In genomic region chr1:7770620-7770938, GRCh38 we compare ENCODE assay signal across 8 cellular contexts. TPM values are rescaled to one million over a fixed set of nuclear protein-coding genes. Genes with fewer than 3 reads are reported as not detected.
DNase-seq lines count a peak whose midpoint lies in the region; ATAC-seq, FAIRE-seq and TF ChIP-seq lines count a peak whose summit lies in the region.

No MANE protein-coding gene starts in this region.

- peaks cover 19% of the 10 kb centered on the region for H3K36me3 ChIP-seq in adipocyte (ENCODE audit: control insufficient read depth, insufficient read depth, low read length, severe bottlenecking)
- H3K36me3 ChIP-seq in keratinocyte (ENCODE audit: control insufficient read depth in 2 of 2, extremely low read depth in 1 of 2, insufficient read depth in 2 of 2, low read length in 2 of 2) = peaks cover 3 to 5% of the 10 kb centered on the region in 2 experiments
- peaks cover 9% of the 10 kb centered on the region for H3K36me3 ChIP-seq in suprapubic skin

- H3K27ac ChIP-seq in keratinocyte (ENCODE audit: control insufficient read depth, insufficient read depth, low read length) (peak overlapping the region; percentile 73), suprapubic skin (peak overlapping the region; percentile 91)

- H3K4me3 ChIP-seq in AG10803 (ENCODE audit: low read length) (peak overlapping the region; percentile 84), adipocyte (ENCODE audit: low read length) (peak overlapping the region; percentile 93), keratinocyte (ENCODE audit: control insufficient read depth in 2 of 3, extremely low read depth in 1 of 3, insufficient read depth in 2 of 3, low read depth in 1 of 3, low read length in 3 of 3) (peak overlapping the region; percentile 74 to 95 (median 95)), suprapubic skin (peak overlapping the region; percentile 68)

- peaks cover 2% of the 10 kb centered on the region for H3K9me1 ChIP-seq in keratinocyte (ENCODE audit: control insufficient read depth, extremely low read depth, insufficient read depth, low read length)

- TF ChIP-seq POLR2A in suprapubic skin (IDR thresholded peaks at IDR 0.05) = no peak

- WGBS in suprapubic skin = 34% methylated on average over 6 of the region's 6 CpGs

- intact Hi-C loops in sciatic nerve (cut with DNase I) = no loop called here

- H3K9ac ChIP-seq in adipocyte (ENCODE audit: low read length) (peak overlapping the region; percentile 85), keratinocyte (ENCODE audit: control insufficient read depth, extremely low read depth, insufficient read depth, low read length) (peak overlapping the region; percentile 82)

- H3K79me2 ChIP-seq in keratinocyte (ENCODE audit: control insufficient read depth, insufficient read depth, low read length) = peaks cover 34% of the 10 kb centered on the region

- no peak for TF ChIP-seq EP300 in suprapubic skin (IDR thresholded peaks at IDR 0.05)

- H3K4me1 ChIP-seq in adipocyte (ENCODE audit: control insufficient read depth, insufficient read depth, low read length) = peaks cover 11% of the 10 kb centered on the region
- peaks cover 23% of the 10 kb centered on the region for H3K4me1 ChIP-seq in keratinocyte (ENCODE audit: control insufficient read depth, extremely low read depth, insufficient read depth, low read length)
- peaks cover 28% of the 10 kb centered on the region for H3K4me1 ChIP-seq in suprapubic skin

- ATAC-seq in HG02852 (IDR thresholded peaks at IDR 0.05; ENCODE audit: unreplicated experiment) = peak; percentile 9
- ATAC-seq in sciatic nerve = no peak
- ATAC-seq in HG03159 (IDR thresholded peaks at IDR 0.05; ENCODE audit: unreplicated experiment) = no peak

- H3K4me2 ChIP-seq in keratinocyte (ENCODE audit: control insufficient read depth, extremely low read depth, insufficient read depth, low read depth, low read length) = peak overlapping the region; percentile 98

- dilution Hi-C loops in keratinocyte (cut with MboI; ENCODE audit: extremely low pct_ligation_motif_present, low sequenced_read_pairs) = no loop called here

- TF ChIP-seq CTCF in AG10803 (conservative IDR thresholded peaks at IDR 0.05; ENCODE audit: low read length) (no peak), keratinocyte (optimal IDR thresholded peaks at IDR 0.05 in 1 of 3, IDR thresholded peaks at IDR 0.05 in 1 of 3, conservative IDR thresholded peaks at IDR 0.05 in 1 of 3; ENCODE audit: extremely low read depth in 1 of 3, insufficient read depth in 2 of 3, low read length in 3 of 3) (no peak), suprapubic skin (IDR thresholded peaks at IDR 0.05) (no peak)

- no peaks in the 10 kb centered on the region for H3K27me3 ChIP-seq in adipocyte (replicated peaks; ENCODE audit: control insufficient read depth, insufficient read depth, low read length)
- H3K27me3 ChIP-seq in keratinocyte (ENCODE audit: control insufficient read depth, extremely low read depth, insufficient read depth, low read length) = no peaks in the 10 kb centered on the region
- no peaks in the 10 kb centered on the region for H3K27me3 ChIP-seq in suprapubic skin

- peak; percentile 66 for FAIRE-seq in keratinocyte (lab: Jason Lieb, UNC)

- H3K9me3 ChIP-seq in adipocyte (ENCODE audit: control insufficient read depth, low read length) = no peaks in the 10 kb centered on the region
- H3K9me3 ChIP-seq in keratinocyte (ENCODE audit: control insufficient read depth, low read depth, low read length) = no peaks in the 10 kb centered on the region
- H3K9me3 ChIP-seq in suprapubic skin = no peaks in the 10 kb centered on the region

- peak overlapping the region; percentile 100 for H2AFZ ChIP-seq in keratinocyte (ENCODE audit: control insufficient read depth, low read length)

- no peaks in the 10 kb centered on the region for H4K20me1 ChIP-seq in keratinocyte (ENCODE audit: control insufficient read depth, extremely low read depth, insufficient read depth, low read length)

- no peak for DNase-seq in AG10803 (ENCODE audit: low read depth)
- no peak for DNase-seq in adipocyte (ENCODE audit: low read depth)
- no peak for DNase-seq in keratinocyte (ENCODE audit: low read depth, low spot score)
- no peak for DNase-seq in suprapubic skin (ENCODE audit: low spot score in 2 of 2)
- no peak for DNase-seq in hepatic stellate cell (ENCODE audit: low spot score)
- DNase-seq in sciatic nerve (ENCODE audit: low spot score) = no peak

RNA-seq across cellular contexts. Expression of gene VAMP3, which starts 0.5 kb away (rescaled TPM):
- 169 to 219 TPM (median 200 TPM) in 3 replicates for polyA plus RNA-seq in keratinocyte
- polyA plus RNA-seq in keratinocyte (2011; ENCODE audit: low read depth) = 138 TPM
- 213 and 354 TPM in 2 replicates for polyA plus RNA-seq in keratinocyte (2011; cell fraction: cytosol; rRNA removed)
- 100 and 107 TPM in 2 replicates for polyA plus RNA-seq in keratinocyte (2011; cell fraction: nucleus; rRNA removed)
- polyA plus RNA-seq in keratinocyte (2012; ENCODE audit: low replicate concordance) = 103 and 124 TPM in 2 replicates
- polyA minus RNA-seq in keratinocyte = 52.5 to 123 TPM (median 122 TPM) in 3 replicates
- polyA minus RNA-seq in keratinocyte (2011; cell fraction: cytosol; rRNA and poly(A)+ RNA removed) = 114 TPM
- 35.0 and 70.7 TPM in 2 replicates for polyA minus RNA-seq in keratinocyte (2011; cell fraction: nucleus; rRNA and poly(A)+ RNA removed)
- total RNA-seq in suprapubic skin (10 to 100 TPM; 62.8 to 79.9 (median 76.4) TPM), sciatic nerve (143 TPM)

RNA-seq across cellular contexts. Expression of gene PER3, which starts 13.5 kb away (rescaled TPM):
- polyA plus RNA-seq in keratinocyte = 3.9 to 7.2 TPM (median 7.0 TPM) in 3 replicates
- polyA plus RNA-seq in keratinocyte (2011; ENCODE audit: low read depth) = 2.5 TPM
- polyA plus RNA-seq in keratinocyte (2011; cell fraction: cytosol; rRNA removed) = 3.5 and 3.6 TPM in 2 replicates
- polyA plus RNA-seq in keratinocyte (2011; cell fraction: nucleus; rRNA removed) = 6.5 and 9.1 TPM in 2 replicates
- 2.7 and 4.3 TPM in 2 replicates for polyA plus RNA-seq in keratinocyte (2012; ENCODE audit: low replicate concordance)
- 7.0 to 10.0 TPM (median 9.5 TPM) in 3 replicates for polyA minus RNA-seq in keratinocyte
- polyA minus RNA-seq in keratinocyte (2011; cell fraction: cytosol; rRNA and poly(A)+ RNA removed) = 3.3 TPM
- polyA minus RNA-seq in keratinocyte (2011; cell fraction: nucleus; rRNA and poly(A)+ RNA removed) = 5.7 and 11.4 TPM in 2 replicates
- total RNA-seq in suprapubic skin = 10 to 100 TPM in 3 of 4 donors, 1 to 10 TPM in 1; 9.2 to 46.0 (median 19.1) TPM
- total RNA-seq in sciatic nerve = 72.0 TPM
